ENCODE assay signal across 2 cellular contexts in genomic region chr3:194350726-194351071, GRCh38.
TF ChIP-seq lines count a peak whose summit lies in the region.

No MANE protein-coding gene starts in this region.

TF ChIP-seq in IMR-90, 13 proteins besides CTCF, POLR2A, EP300 and RAD21:
- TF ChIP-seq MAZ (IDR thresholded peaks at IDR 0.05; ENCODE audit: borderline replicate concordance, low read depth, low read length): no peak
- TF ChIP-seq FOS (IDR thresholded peaks at IDR 0.05; ENCODE audit: low read depth, low read length): no peak
- no peak for TF ChIP-seq CHD1 (IDR thresholded peaks at IDR 0.05; ENCODE audit: low read depth, low read length)
- TF ChIP-seq, protein P1, sequence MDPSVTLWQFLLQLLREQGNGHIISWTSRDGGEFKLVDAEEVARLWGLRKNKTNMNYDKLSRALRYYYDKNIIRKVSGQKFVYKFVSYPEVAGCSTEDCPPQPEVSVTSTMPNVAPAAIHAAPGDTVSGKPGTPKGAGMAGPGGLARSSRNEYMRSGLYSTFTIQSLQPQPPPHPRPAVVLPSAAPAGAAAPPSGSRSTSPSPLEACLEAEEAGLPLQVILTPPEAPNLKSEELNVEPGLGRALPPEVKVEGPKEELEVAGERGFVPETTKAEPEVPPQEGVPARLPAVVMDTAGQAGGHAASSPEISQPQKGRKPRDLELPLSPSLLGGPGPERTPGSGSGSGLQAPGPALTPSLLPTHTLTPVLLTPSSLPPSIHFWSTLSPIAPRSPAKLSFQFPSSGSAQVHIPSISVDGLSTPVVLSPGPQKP (IDR thresholded peaks at IDR 0.05; ENCODE audit: borderline replicate concordance, low read depth, low read length): no peak
- no peak for TF ChIP-seq MXI1 (IDR thresholded peaks at IDR 0.05; ENCODE audit: borderline replicate concordance, low read depth, low read length)
- TF ChIP-seq NFE2L2 (IDR thresholded peaks at IDR 0.05; ENCODE audit: low read depth, low read length): no peak

TF ChIP-seq in K562, 482 proteins besides CTCF, POLR2A, EP300 and RAD21:
- TF ChIP-seq NCOR1 (IDR thresholded peaks at IDR 0.05) (no peak), DACH1 (IDR thresholded peaks at IDR 0.05; ENCODE audit: partially characterized antibody) (peak; percentile 58), MTA1 (IDR thresholded peaks at IDR 0.05; ENCODE audit: borderline replicate concordance) (no peak)
